ENCODE assay signal across 7 cellular contexts in the genomic region with DNA sequence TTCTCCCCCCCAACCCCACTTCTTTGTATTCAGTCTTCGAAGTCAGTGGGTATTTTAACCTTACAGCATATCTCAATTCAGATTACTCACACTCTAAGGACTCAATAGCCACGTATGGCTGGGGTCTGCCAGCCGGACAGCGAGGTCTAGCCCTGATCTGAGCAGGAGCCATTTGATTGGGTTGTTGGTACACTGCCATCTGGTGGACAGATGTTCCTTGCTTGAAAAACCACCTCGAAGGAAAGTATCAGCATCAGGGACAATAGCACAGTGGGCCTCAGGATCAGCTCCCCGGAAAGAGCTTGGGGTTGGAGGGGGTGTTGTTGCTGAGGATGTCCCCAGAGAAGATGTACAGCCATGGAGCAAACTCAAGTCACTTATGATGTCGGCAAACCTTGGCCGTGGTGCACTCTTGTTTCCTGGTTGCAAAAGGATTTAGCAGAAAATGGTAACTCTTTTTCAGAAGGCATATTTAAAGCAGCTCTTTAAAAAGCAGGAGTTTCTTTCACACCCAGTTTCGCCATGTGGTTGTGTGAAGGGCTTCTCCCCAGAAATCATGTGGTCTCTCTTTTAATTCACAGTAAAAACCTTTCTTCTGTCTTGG. TPM values are rescaled to one million over a fixed set of nuclear protein-coding genes. Genes with fewer than 3 reads are reported as not detected.
DNase-seq lines count a peak whose midpoint lies in the region; ATAC-seq, FAIRE-seq and TF ChIP-seq lines count a peak whose summit lies in the region.

No MANE protein-coding gene starts in this region.

- no peaks in the 10 kb centered on the region for H3K9me3 ChIP-seq in upper lobe of left lung

- peaks cover 0 to 5% (median 5%) of the 10 kb centered on the region in 4 donors for H3K4me1 ChIP-seq in upper lobe of left lung

- 22% methylated on average over 9 of the region's 9 CpGs for WGBS in upper lobe of left lung, 2 donors

- H3K27ac Mint-ChIP-seq in nephron progenitor cell = no peak overlapping the region

- H3K4me3 ChIP-seq in GM12875 (ENCODE audit: low read depth, low read length) (no peak overlapping the region), upper lobe of left lung (no peak overlapping the region)

- DNase-seq in HTR-8/SVneo (ENCODE audit: insufficient read length, low spot score) = peak; percentile 80
- peak; percentile 40 for DNase-seq in OCI-M2 (lab: John Stamatoyannopoulos, UW; ENCODE audit: unreplicated experiment)
- DNase-seq in activated T-cell treated with anti-CD3 and anti-CD28 coated beads for 48 hours (ENCODE audit: low read depth) = peak; percentile 16
- peak; percentile 61 for DNase-seq in fibroblast of gingiva (ENCODE audit: low read depth)
- peak; percentile 69 for DNase-seq in nephron progenitor cell
- DNase-seq in upper lobe of left lung = peak in 1 of 2 donors; percentile 44

- TF ChIP-seq POLR2A in upper lobe of left lung (IDR thresholded peaks at IDR 0.05) = no peak

- no peak for TF ChIP-seq EP300 in upper lobe of left lung (IDR thresholded peaks at IDR 0.05)

- H3K36me3 Mint-ChIP-seq in nephron progenitor cell (ENCODE audit: low read depth) = no peaks in the 10 kb centered on the region

- ATAC-seq in upper lobe of left lung (ENCODE audit: low FRiP score in 2 of 2) = peak; percentile 60 to 81

- H3K27me3 ChIP-seq in upper lobe of left lung = no peaks in the 10 kb centered on the region

- no peaks in the 10 kb centered on the region for H3K36me3 ChIP-seq in upper lobe of left lung

- H3K27me3 Mint-ChIP-seq in nephron progenitor cell (ENCODE audit: low read depth, poor library complexity) = peaks cover 9% of the 10 kb centered on the region

- no peak overlapping the region for H3K4me3 Mint-ChIP-seq in nephron progenitor cell

- FAIRE-seq in HTR-8/SVneo (lab: Jason Lieb, UNC) = peak; percentile 92

- peaks cover 34% of the 10 kb centered on the region for H3K4me1 Mint-ChIP-seq in nephron progenitor cell

- TF ChIP-seq CTCF in GM12875 (IDR thresholded peaks at IDR 0.05; ENCODE audit: borderline replicate concordance, insufficient read depth, low read depth, low read length) (peak; percentile 70; the same call in 1 of the 2 replicates), nephron progenitor cell (IDR thresholded peaks at IDR 0.05) (peak; percentile 70), upper lobe of left lung (IDR thresholded peaks at IDR 0.05) (peak; percentile 59 to 78 (median 66))

- no peak overlapping the region for H3K27ac ChIP-seq in upper lobe of left lung

- H3K9me3 Mint-ChIP-seq in nephron progenitor cell = no peaks in the 10 kb centered on the region

RNA-seq across cellular contexts. Expression of a gene that starts 31.7 kb away (rescaled TPM):
- 1 to 10 TPM; 1.1 to 5.3 (median 2.0) TPM for total RNA-seq in upper lobe of left lung
